29 cellular contexts compared by ENCODE assay signal in genomic region chr7:132115758-132116157, GRCh38.
"Had no signal": no experiment of that assay in that cellular context is flagged by ENCODE, and none has a peak within 500 bp of the region (broad histone marks: within the 10 kb centered on the region; RNA-seq: fewer than 3 reads in every experiment).

No MANE protein-coding gene starts in this region.

- H3K27ac Mint-ChIP-seq: naive B cell; natural killer cell treated with Interleukin-12 subunit alpha and Interleukin-12 subunit beta and Interleukin-15 and Interleukin-18, amount 100 ng/mL, for 72 hours; progenitor cell of endocrine pancreas; stimulated activated effector memory CD8-positive, alpha-beta T cell treated with anti-CD3 and anti-CD28 coated beads, Interleukin-12 subunit alpha, Interleukin-12 subunit beta, amount 100 ng/mL, for 72 hours had no signal

- H3K27me3 ChIP-seq: neutrophil, pancreas, right lobe of liver, stomach, thyroid gland, vagina had no signal

- H3K9me3 ChIP-seq: esophagus squamous epithelium, mucosa of descending colon, neutrophil, pancreas, right lobe of liver, stomach, thyroid gland, vagina had no signal

- H3K36me3 Mint-ChIP-seq: mesothelial cell of epicardium; naive B cell; natural killer cell treated with Interleukin-12 subunit alpha and Interleukin-12 subunit beta and Interleukin-15 and Interleukin-18, amount 100 ng/mL, for 72 hours; stimulated activated effector memory CD8-positive, alpha-beta T cell treated with anti-CD3 and anti-CD28 coated beads, Interleukin-12 subunit alpha, Interleukin-12 subunit beta, amount 100 ng/mL, for 72 hours had no signal

- H3K9me3 Mint-ChIP-seq: mesothelial cell of epicardium; natural killer cell treated with Interleukin-12 subunit alpha and Interleukin-12 subunit beta and Interleukin-15 and Interleukin-18, amount 100 ng/mL, for 72 hours; neural crest cell; stimulated activated effector memory CD8-positive, alpha-beta T cell treated with anti-CD3 and anti-CD28 coated beads, Interleukin-12 subunit alpha, Interleukin-12 subunit beta, amount 100 ng/mL, for 72 hours had no signal

- H3K4me1 ChIP-seq: esophagus squamous epithelium, pancreas, right lobe of liver, stomach, thyroid gland, vagina had no signal

- FAIRE-seq: endothelial cell of umbilical vein, frontal cortex, kidney, pancreas, small intestine had no signal

- H3K27ac ChIP-seq: coronary artery, esophagus squamous epithelium, neutrophil, pancreas, right lobe of liver, stomach, thyroid gland, vagina had no signal

- H3K4me1 Mint-ChIP-seq: naive B cell; stimulated activated effector memory CD8-positive, alpha-beta T cell treated with anti-CD3 and anti-CD28 coated beads, Interleukin-12 subunit alpha, Interleukin-12 subunit beta, amount 100 ng/mL, for 72 hours had no signal

- DNase-seq: dermis blood vessel endothelial cell; effector memory CD4-positive, alpha-beta T cell; erythroblast; esophagus squamous epithelium; kidney; mesenchymal stem cell; mucosa of descending colon; naive B cell; pancreas; right lobe of liver; small intestine; stimulated activated CD4-positive, alpha-beta T cell treated with anti-CD3 and anti-CD28 coated beads, Interleukin-12 subunit alpha, Interleukin-12 subunit beta, amount 100 ng/mL, for 4 hours; stimulated activated CD4-positive, alpha-beta T cell treated with anti-CD3 and anti-CD28 coated beads, Interleukin-1b, Interleukin-23, amount 100 ng/mL, for 48 hours; stimulated activated CD4-positive, alpha-beta T cell treated with anti-CD3 and anti-CD28 coated beads, Interleukin-4, amount 100 ng/mL, for 1 hour; stimulated activated naive CD4-positive, alpha-beta T cell treated with Interleukin-2 at 50 U/mL for 16 hours; stomach; thyroid gland had no signal

- ATAC-seq: left lobe of liver; mucosa of descending colon; natural killer cell treated with Interleukin-12 subunit alpha and Interleukin-12 subunit beta and Interleukin-15 and Interleukin-18, amount 100 ng/mL, for 72 hours; pancreas; right lobe of liver; stimulated activated effector memory CD8-positive, alpha-beta T cell treated with anti-CD3 and anti-CD28 coated beads, Interleukin-12 subunit alpha, Interleukin-12 subunit beta, amount 100 ng/mL, for 72 hours had no signal

- H3K36me3 ChIP-seq: esophagus squamous epithelium, neutrophil, pancreas, right lobe of liver, stomach, thyroid gland, vagina had no signal

- H3K4me3 Mint-ChIP-seq: mesothelial cell of epicardium; naive B cell; natural killer cell treated with Interleukin-12 subunit alpha and Interleukin-12 subunit beta and Interleukin-15 and Interleukin-18, amount 100 ng/mL, for 72 hours; neural crest cell; stimulated activated effector memory CD8-positive, alpha-beta T cell treated with anti-CD3 and anti-CD28 coated beads, Interleukin-12 subunit alpha, Interleukin-12 subunit beta, amount 100 ng/mL, for 72 hours had no signal

- H3K4me3 ChIP-seq: coronary artery, esophagus squamous epithelium, lung, mucosa of descending colon, pancreas, right lobe of liver, stomach, thyroid gland, vagina had no signal
